Comparison of ENCODE assay signal across 15 cellular contexts in the genomic region with DNA sequence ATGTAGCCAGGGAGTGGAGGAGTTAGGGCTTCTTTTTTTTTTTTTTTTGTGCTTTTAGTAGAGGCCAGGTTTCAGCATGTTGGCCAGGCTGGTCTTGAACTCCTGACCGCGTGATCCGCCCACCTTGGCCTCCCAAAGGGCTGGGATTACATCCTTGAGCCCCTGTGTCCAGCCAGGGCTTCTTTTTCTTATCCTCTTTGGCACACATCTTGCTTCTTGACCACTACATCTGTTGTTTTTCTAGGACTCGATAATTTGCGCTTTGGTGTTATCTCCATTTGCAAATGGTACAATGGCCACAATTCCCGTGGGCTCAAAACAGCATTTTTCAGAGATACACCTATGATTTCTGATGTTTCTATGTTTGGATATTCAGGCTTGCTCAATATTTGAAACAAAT. TPM values are rescaled to one million over a fixed set of nuclear protein-coding genes. Genes with fewer than 3 reads are reported as not detected.
DNase-seq lines count a peak whose midpoint lies in the region; ATAC-seq, FAIRE-seq and TF ChIP-seq lines count a peak whose summit lies in the region.
"Had no signal": no experiment of that assay in that cellular context is flagged by ENCODE, and none has a peak within 500 bp of the region (broad histone marks: within the 10 kb centered on the region; RNA-seq: fewer than 3 reads in every experiment).

No MANE protein-coding gene starts in this region.

- FAIRE-seq in H1 (lab: Jason Lieb, UNC): no peak
- no peak for FAIRE-seq in H54 (lab: Jason Lieb, UNC)
- FAIRE-seq: HTR-8/SVneo had no signal

- no peak for ATAC-seq in IMR-90 (ENCODE audit: low read depth)
- ATAC-seq in natural killer cell treated with Interleukin-12 subunit alpha and Interleukin-12 subunit beta and Interleukin-15 and Interleukin-18, amount 100 ng/mL, for 72 hours: no peak
- ATAC-seq: activated CD8-positive, alpha-beta T cell treated with anti-CD3 and anti-CD28 coated beads for 36 hours had no signal

- H3K4me3 Mint-ChIP-seq in natural killer cell treated with Interleukin-12 subunit alpha and Interleukin-12 subunit beta and Interleukin-15 and Interleukin-18, amount 100 ng/mL, for 72 hours: peak overlapping the region; percentile 48
- H3K4me3 Mint-ChIP-seq in neural progenitor cell: no peak overlapping the region
- H3K4me3 Mint-ChIP-seq: activated CD8-positive, alpha-beta T cell treated with anti-CD3 and anti-CD28 coated beads for 36 hours; CD14-positive monocyte had no signal

- 0 out of 2 replicates have a peak overlapping the region, but pooled peaks have one; percentile 15 for H4K91ac ChIP-seq in IMR-90 (ENCODE audit: insufficient read depth, low read depth, low read length)
- H4K91ac ChIP-seq in H1 (replicated peaks; ENCODE audit: insufficient read length, low read length): no peak overlapping the region

- dilution Hi-C loops in IMR-90 (cut with HindIII; ENCODE audit: low sequenced_read_pairs, unreplicated experiment): no loop called here

- TF ChIP-seq POLR2A in IMR-90 (IDR thresholded peaks at IDR 0.05; ENCODE audit: low read depth, low read length): no peak
- TF ChIP-seq POLR2A in H1 (IDR thresholded peaks at IDR 0.05; ENCODE audit: control extremely low read depth in 1 of 2, low read depth in 2 of 2, low read length in 2 of 2): no peak
- TF ChIP-seq POLR2A in H54 (IDR thresholded peaks at IDR 0.05; ENCODE audit: low read depth, low read length): no peak

- intact Hi-C loops in IMR-90 (cut with micrococcal nuclease): loop anchor here (2.0 kb wide), 1 partner anchor 53 kb away; no protein-coding TSS in a partner anchor

- WGBS in IMR-90 (ENCODE audit: extremely low coverage in 2 of 2, insufficient read length in 1 of 2), 2 experiments: no CpG with 5 or more reads among the region's 6 CpGs
- WGBS in H1 (ENCODE audit: extremely low coverage in 1 of 2, insufficient coverage in 1 of 2, insufficient read length in 1 of 2, insufficient replicate concordance in 2 of 2, low coverage in 1 of 2, low lambda C conversion rate in 2 of 2, missing lambda C conversion rate in 1 of 2), 2 experiments: 91% methylated on average over 6 of the region's 6 CpGs; no CpG with 5 or more reads in 1 of the 2 experiments

- H2AK5ac ChIP-seq in IMR-90 (ENCODE audit: low read depth, low read length) (no peak overlapping the region), H1 (ENCODE audit: low read depth, low read length) (no peak overlapping the region)

- TF ChIP-seq CTCF in IMR-90 (conservative IDR thresholded peaks at IDR 0.05; ENCODE audit: low read depth, low read length): no peak
- no peak for TF ChIP-seq CTCF in H1 (IDR thresholded peaks at IDR 0.05; ENCODE audit: control extremely low read depth in 1 of 3, insufficient read depth in 1 of 3, low read depth in 1 of 3, low read length in 3 of 3)
- no peak for TF ChIP-seq CTCF in neural progenitor cell (IDR thresholded peaks at IDR 0.05)

- DNase-seq in IMR-90 (no peak), H1 (ENCODE audit: low read depth in 1 of 2, low spot score in 2 of 2) (no peak), NOMO-1 (lab: John Stamatoyannopoulos, UW; ENCODE audit: unreplicated experiment in 2 of 2) (no peak), amniotic stem cell (lab: John Stamatoyannopoulos, UW) (no peak), H54 (ENCODE audit: insufficient read length, low spot score) (no peak), neural progenitor cell (ENCODE audit: low spot score) (no peak)
- DNase-seq in natural killer cell treated with Interleukin-12 subunit alpha and Interleukin-12 subunit beta and Interleukin-15 and Interleukin-18, amount 100 ng/mL, for 72 hours (ENCODE audit: low spot score): no peak
- DNase-seq: activated CD8-positive, alpha-beta T cell treated with anti-CD3 and anti-CD28 coated beads for 36 hours; activated naive CD4-positive, alpha-beta T cell treated with anti-CD3 and anti-CD28 coated beads, Interleukin-2, amount 50 U/mL, for 16 hours; effector CD4-positive, alpha-beta T cell; NCI-H187 treated with DMSO at 0.1 percent for 48 hours had no signal

- H3K23me2 ChIP-seq in H1 (ENCODE audit: low read depth, low read length): peaks cover 5% of the 10 kb centered on the region; the same call in 1 of the 2 replicates

- H3K4me3 ChIP-seq in BLaER1: 0 out of 2 replicates have a peak overlapping the region, but pooled peaks have one; percentile 2
- H3K4me3 ChIP-seq in IMR-90 (ENCODE audit: insufficient read depth, low read depth, low read length): peak overlapping the region; percentile 7; the same call in 1 of the 2 replicates
- peak overlapping the region; percentile 21 to 95 (median 52); a peak in 5 of 8 replicates for H3K4me3 ChIP-seq in H1 (ENCODE audit: extremely low read depth in 1 of 4, insufficient read depth in 2 of 4, low read depth in 3 of 4, low read length in 4 of 4)
- H3K4me3 ChIP-seq in neural progenitor cell: no peak overlapping the region

- no peaks in the 10 kb centered on the region for H3K27me3 ChIP-seq in BLaER1
- no peaks in the 10 kb centered on the region for H3K27me3 ChIP-seq in IMR-90 (ENCODE audit: control insufficient read depth, insufficient read depth, low read length)
- H3K27me3 ChIP-seq in H1 (replicated peaks in 1 of 4; ENCODE audit: control insufficient read depth in 3 of 4, extremely low read depth in 1 of 4, insufficient read depth in 3 of 4, low read length in 3 of 4): no peaks in the 10 kb centered on the region
- H3K27me3 ChIP-seq in neural progenitor cell: peaks cover 11% of the 10 kb centered on the region

- H2BK15ac ChIP-seq in IMR-90 (ENCODE audit: low read depth, low read length): no peak overlapping the region
- no peak overlapping the region for H2BK15ac ChIP-seq in H1 (ENCODE audit: low read length)

- CTCF ChIA-PET in IMR-90 (lab: Yijun Ruan, JAX) (interaction anchor here (0.6 kb wide), 1 partner anchor 168 kb away, joined by 4 read pairs; no protein-coding TSS in a partner anchor), H1 (lab: Charles Lee; ENCODE audit: partially characterized antibody) (interaction anchor here (1.0 kb wide), 1 partner anchor 35 kb away, joined by 3 read pairs; no protein-coding TSS in a partner anchor)

- H2AK9ac ChIP-seq in IMR-90 (replicated peaks; ENCODE audit: low read depth, low read length, poor library complexity): no peak overlapping the region

- no peak overlapping the region; the same call in 1 of the 2 replicates for H2BK120ac ChIP-seq in IMR-90 (ENCODE audit: low read depth, low read length)
- H2BK120ac ChIP-seq in H1 (replicated peaks; ENCODE audit: low read depth, low read length): no peak overlapping the region

- H3K4me1 ChIP-seq in BLaER1 (peaks cover 49% of the 10 kb centered on the region), IMR-90 (ENCODE audit: control insufficient read depth, insufficient read depth, low read length) (peaks cover 14% of the 10 kb centered on the region), H1 (replicated peaks in 1 of 4; ENCODE audit: control insufficient read depth in 3 of 4, insufficient read depth in 4 of 4, low read length in 3 of 4) (peaks cover 0 to 9% (median 5%) of the 10 kb centered on the region in 4 experiments; a peak in 5 of 7 replicates), neural progenitor cell (peaks cover 6% of the 10 kb centered on the region)

- H3K9me3 Mint-ChIP-seq in natural killer cell treated with Interleukin-12 subunit alpha and Interleukin-12 subunit beta and Interleukin-15 and Interleukin-18, amount 100 ng/mL, for 72 hours: no peaks in the 10 kb centered on the region
- peaks cover 7% of the 10 kb centered on the region for H3K9me3 Mint-ChIP-seq in neural progenitor cell

- H2BK12ac ChIP-seq in H1 (ENCODE audit: low read depth, low read length): no peak overlapping the region

- H3K9ac ChIP-seq in BLaER1 (no peak overlapping the region), IMR-90 (ENCODE audit: low read depth, low read length) (no peak overlapping the region), H1 (replicated peaks in 1 of 4; ENCODE audit: extremely low read depth in 1 of 4, low read depth in 3 of 4, low read length in 3 of 4) (no peak overlapping the region), neural progenitor cell (no peak overlapping the region)

- peak overlapping the region; percentile 44; the same call in 1 of the 2 replicates for H3K23ac ChIP-seq in IMR-90 (ENCODE audit: low read depth, low read length)
- no peak overlapping the region for H3K23ac ChIP-seq in H1 (ENCODE audit: insufficient read length)

- TF ChIP-seq RAD21 in IMR-90 (IDR thresholded peaks at IDR 0.05; ENCODE audit: low read length) (no peak), H1 (IDR thresholded peaks at IDR 0.05 in 1 of 2, conservative IDR thresholded peaks at IDR 0.05 in 1 of 2; ENCODE audit: low read depth in 2 of 2, low read length in 2 of 2) (no peak)

- H4K8ac ChIP-seq in IMR-90 (ENCODE audit: low read depth in 2 of 2, low read length in 2 of 2): no peak overlapping the region
- no peak overlapping the region for H4K8ac ChIP-seq in H1 (ENCODE audit: extremely low read depth, insufficient read depth, low read length)

- no peak overlapping the region for H3K56ac ChIP-seq in IMR-90 (ENCODE audit: extremely low read depth, insufficient read depth, low read length)
- no peak overlapping the region for H3K56ac ChIP-seq in H1 (replicated peaks; ENCODE audit: insufficient read length, low read depth, low read length)

- POLR2A ChIA-PET in IMR-90 (lab: Charles Lee; ENCODE audit: unreplicated experiment) (no interaction called here), H1 (lab: Charles Lee; ENCODE audit: partially characterized antibody) (interaction anchor here (1.5 to 2.2 kb wide), 3 partner anchors 11 to 22 kb away, joined by 5 to 6 read pairs (median 6); no protein-coding TSS in a partner anchor)

- peaks cover 36 to 37% of the 10 kb centered on the region in 2 donors for H3K4me1 Mint-ChIP-seq in natural killer cell treated with Interleukin-12 subunit alpha and Interleukin-12 subunit beta and Interleukin-15 and Interleukin-18, amount 100 ng/mL, for 72 hours (ENCODE audit: low read depth in 2 of 2)
- peaks cover 26% of the 10 kb centered on the region for H3K4me1 Mint-ChIP-seq in neural progenitor cell

- H3K9me3 ChIP-seq in BLaER1: peaks cover 21% of the 10 kb centered on the region; the same call in 1 of the 2 replicates
- H3K9me3 ChIP-seq in IMR-90 (ENCODE audit: control insufficient read depth, insufficient read depth, low read length): no peaks in the 10 kb centered on the region
- no peaks in the 10 kb centered on the region for H3K9me3 ChIP-seq in H1 (ENCODE audit: insufficient read depth in 2 of 2, low read depth in 1 of 2, low read length in 1 of 2)
- no peaks in the 10 kb centered on the region for H3K9me3 ChIP-seq in neural progenitor cell (ENCODE audit: low read depth)

- H3K18ac ChIP-seq in IMR-90 (ENCODE audit: low read depth, low read length) (no peak overlapping the region), H1 (ENCODE audit: extremely low read depth, low read length) (no peak overlapping the region)

- peak overlapping the region; percentile 88 for H3K4me2 ChIP-seq in BLaER1
- H3K4me2 ChIP-seq in IMR-90 (ENCODE audit: low read depth, low read length): peak overlapping the region; percentile 81
- peak overlapping the region; percentile 66 to 70 for H3K4me2 ChIP-seq in H1 (ENCODE audit: insufficient read depth in 1 of 2, low read depth in 2 of 2, low read length in 2 of 2)
- H3K4me2 ChIP-seq in neural progenitor cell: no peak overlapping the region

- peaks cover 19% of the 10 kb centered on the region for H3F3A ChIP-seq in neural progenitor cell (ENCODE audit: low read depth)

- no peaks in the 10 kb centered on the region for H3K27me3 Mint-ChIP-seq in natural killer cell treated with Interleukin-12 subunit alpha and Interleukin-12 subunit beta and Interleukin-15 and Interleukin-18, amount 100 ng/mL, for 72 hours
- H3K27me3 Mint-ChIP-seq in neural progenitor cell (ENCODE audit: insufficient read depth, low read depth): peaks cover 6% of the 10 kb centered on the region
- H3K27me3 Mint-ChIP-seq: activated CD8-positive, alpha-beta T cell treated with anti-CD3 and anti-CD28 coated beads for 36 hours had no signal

- H3K36me3 ChIP-seq in BLaER1 (peaks cover 47% of the 10 kb centered on the region), IMR-90 (ENCODE audit: control insufficient read depth, insufficient read depth, low read length) (peaks cover 20% of the 10 kb centered on the region), H1 (ENCODE audit: control insufficient read depth in 2 of 4, insufficient read depth in 4 of 4, low read length in 3 of 4) (peaks cover 0 to 48% (median 6%) of the 10 kb centered on the region in 4 experiments; a peak in 6 of 8 replicates), neural progenitor cell (no peaks in the 10 kb centered on the region)

- H3K27ac ChIP-seq in BLaER1 (no peak overlapping the region), IMR-90 (ENCODE audit: insufficient read depth, low read length) (no peak overlapping the region), H1 (ENCODE audit: low read depth, low read length) (no peak overlapping the region), neural progenitor cell (no peak overlapping the region)

- H3K4ac ChIP-seq in IMR-90 (ENCODE audit: low read depth, low read length) (peak overlapping the region; percentile 53; the same call in 1 of the 2 replicates), H1 (replicated peaks; ENCODE audit: insufficient read length, low read depth, low read length) (no peak overlapping the region)

- TF ChIP-seq EP300 in H1 (IDR thresholded peaks at IDR 0.05; ENCODE audit: borderline replicate concordance in 1 of 2, low read depth in 2 of 2, low read length in 2 of 2): no peak

- no peak overlapping the region for H3K27ac Mint-ChIP-seq in natural killer cell treated with Interleukin-12 subunit alpha and Interleukin-12 subunit beta and Interleukin-15 and Interleukin-18, amount 100 ng/mL, for 72 hours
- H3K27ac Mint-ChIP-seq in neural progenitor cell: no peak overlapping the region
- H3K27ac Mint-ChIP-seq: activated CD8-positive, alpha-beta T cell treated with anti-CD3 and anti-CD28 coated beads for 36 hours had no signal

- no peak overlapping the region for H2BK5ac ChIP-seq in IMR-90 (ENCODE audit: low read depth, low read length, poor library complexity, severe bottlenecking)
- no peak overlapping the region for H2BK5ac ChIP-seq in H1 (ENCODE audit: low read depth, low read length)

- H2AFZ ChIP-seq in IMR-90 (replicated peaks; ENCODE audit: low read length, poor library complexity) (no peak overlapping the region), H1 (ENCODE audit: low read length) (no peak overlapping the region), neural progenitor cell (replicated peaks) (no peak overlapping the region)

- H4K20me1 ChIP-seq in BLaER1: peaks cover 59% of the 10 kb centered on the region; the same call in 1 of the 2 replicates
- peaks cover 18% of the 10 kb centered on the region for H4K20me1 ChIP-seq in IMR-90 (ENCODE audit: insufficient read depth, low read length)
- peaks cover 4 to 10% of the 10 kb centered on the region in 2 experiments for H4K20me1 ChIP-seq in H1 (replicated peaks in 1 of 2; ENCODE audit: control insufficient read depth in 1 of 2, insufficient read depth in 2 of 2, low read length in 2 of 2)
- H4K20me1 ChIP-seq in neural progenitor cell (ENCODE audit: low read depth): no peaks in the 10 kb centered on the region

- H3K14ac ChIP-seq in IMR-90 (replicated peaks; ENCODE audit: low read depth, low read length) (peak overlapping the region; percentile 49; the same call in 1 of the 2 replicates), H1 (ENCODE audit: insufficient read length) (no peak overlapping the region)

- peaks cover 4% of the 10 kb centered on the region for H3K9me1 ChIP-seq in IMR-90 (ENCODE audit: insufficient read depth, low read length)

- peaks cover 30% of the 10 kb centered on the region for H3K36me3 Mint-ChIP-seq in natural killer cell treated with Interleukin-12 subunit alpha and Interleukin-12 subunit beta and Interleukin-15 and Interleukin-18, amount 100 ng/mL, for 72 hours
- peaks cover 44% of the 10 kb centered on the region for H3K36me3 Mint-ChIP-seq in neural progenitor cell

- in situ Hi-C loops in IMR-90 (cut with MboI; ENCODE audit: low sequenced_read_pairs): no loop called here

- H2BK20ac ChIP-seq in IMR-90 (ENCODE audit: low read depth, low read length) (no peak overlapping the region), H1 (ENCODE audit: low read length) (no peak overlapping the region)

- H4K5ac ChIP-seq in IMR-90 (ENCODE audit: low read depth, low read length): no peak overlapping the region
- no peak overlapping the region for H4K5ac ChIP-seq in H1 (ENCODE audit: insufficient read length, low read depth, low read length)

- H3K79me1 ChIP-seq in IMR-90 (ENCODE audit: low read depth in 1 of 2, low read length in 2 of 2): peaks cover 0 to 27% of the 10 kb centered on the region in 2 experiments; a peak in 3 of 4 replicates
- no peaks in the 10 kb centered on the region for H3K79me1 ChIP-seq in H1 (ENCODE audit: low read depth, low read length)

- H3K79me2 ChIP-seq in H1 (ENCODE audit: control insufficient read depth in 1 of 2, insufficient read depth in 2 of 2, low read length in 2 of 2): peaks cover 38 to 85% of the 10 kb centered on the region in 2 experiments
- peaks cover 35% of the 10 kb centered on the region for H3K79me2 ChIP-seq in neural progenitor cell (ENCODE audit: low read depth)

- BruUV-seq in IMR-90 (replicated peaks; lab: Mats Ljungman, UMichigan): no TSS peak

RNA-seq across cellular contexts. Expression of gene SKIL, which starts 4.2 kb away (rescaled TPM):
- total RNA-seq in IMR-90 (2012; rRNA removed): 51.7 and 55.9 TPM in 2 replicates
- polyA plus RNA-seq in IMR-90 (2012; rRNA removed): 7.2 and 9.2 TPM in 2 replicates
- polyA plus RNA-seq in IMR-90 (2012; cell fraction: cytosol; rRNA removed): 1.4 and 1.9 TPM in 2 replicates
- 1.9 and 15.7 TPM in 2 replicates for polyA plus RNA-seq in IMR-90 (2012; cell fraction: nucleus; rRNA removed; ENCODE audit: low replicate concordance)
- 266 and 277 TPM in 2 replicates for total RNA-seq in H1 (2021; fragmentation: NEBNext Ultra II Directional; extraction: Animal tissue kit (Norgen Biotek cat#: 25700))
- polyA plus RNA-seq in H1 (2011; rRNA removed): 9.5 and 13.2 TPM in 2 replicates
- 18.5 TPM for polyA plus RNA-seq in H1 (2011; cell fraction: cytosol; rRNA removed)
- polyA plus RNA-seq in H1 (2011; cell fraction: nucleus; rRNA removed): 20.1 TPM
- 29.1 to 79.4 TPM (median 36.5 TPM) in 4 replicates for polyA plus RNA-seq in H1 (2012, experiment 1 of 2)
- 2.7 TPM for polyA plus RNA-seq in H1 (2012, experiment 2 of 2)
- polyA plus RNA-seq in H1 (2013, experiment 1 of 2): 92.2 TPM
- 96.2 TPM for polyA plus RNA-seq in H1 (2013, experiment 2 of 2)
- polyA minus RNA-seq in H1 (2011; rRNA and poly(A)+ RNA removed): 158 and 178 TPM in 2 replicates
- 75.6 TPM for polyA minus RNA-seq in H1 (2011; cell fraction: cytosol; rRNA and poly(A)+ RNA removed)
- polyA minus RNA-seq in H1 (2011; cell fraction: nucleus; rRNA and poly(A)+ RNA removed): 179 TPM
- total RNA-seq in natural killer cell treated with Interleukin-12 subunit alpha and Interleukin-12 subunit beta and Interleukin-15 and Interleukin-18, amount 100 ng/mL, for 72 hours: 10 to 100 TPM; 40.0 to 41.0 TPM
- total RNA-seq in neural progenitor cell (ENCODE audit: low replicate concordance): 18.0 and 26.6 TPM in 2 replicates

RNA-seq across cellular contexts. Expression of gene CLDN11, which starts 57.0 kb away (rescaled TPM):
- total RNA-seq in IMR-90 (2012; rRNA removed): 245 and 329 TPM in 2 replicates
- 307 and 318 TPM in 2 replicates for polyA plus RNA-seq in IMR-90 (2012; rRNA removed)
- polyA plus RNA-seq in IMR-90 (2012; cell fraction: cytosol; rRNA removed): 365 and 454 TPM in 2 replicates
- polyA plus RNA-seq in IMR-90 (2012; cell fraction: nucleus; rRNA removed; ENCODE audit: low replicate concordance): 223 and 373 TPM in 2 replicates
- total RNA-seq in H1 (2021; fragmentation: NEBNext Ultra II Directional; extraction: Animal tissue kit (Norgen Biotek cat#: 25700)): 10.5 and 12.5 TPM in 2 replicates
- 4.8 and 8.1 TPM in 2 replicates for polyA plus RNA-seq in H1 (2011; rRNA removed)
- polyA plus RNA-seq in H1 (2011; cell fraction: cytosol; rRNA removed): 5.9 TPM
- 4.8 TPM for polyA plus RNA-seq in H1 (2011; cell fraction: nucleus; rRNA removed)
- polyA plus RNA-seq in H1 (2012, experiment 1 of 2): 3.9 to 4.6 TPM (median 4.3 TPM) in 4 replicates
- 4.2 TPM for polyA plus RNA-seq in H1 (2012, experiment 2 of 2)
- polyA plus RNA-seq in H1 (2013, experiment 1 of 2): 7.2 TPM
- 8.0 TPM for polyA plus RNA-seq in H1 (2013, experiment 2 of 2)
- polyA minus RNA-seq in H1 (2011; rRNA and poly(A)+ RNA removed): 6.2 and 6.8 TPM in 2 replicates
- 9.5 TPM for polyA minus RNA-seq in H1 (2011; cell fraction: cytosol; rRNA and poly(A)+ RNA removed)
- 4.2 TPM for polyA minus RNA-seq in H1 (2011; cell fraction: nucleus; rRNA and poly(A)+ RNA removed)
- under 1 TPM in 1 of 2 donors, not detected in 1; 0.53 TPM for total RNA-seq in natural killer cell treated with Interleukin-12 subunit alpha and Interleukin-12 subunit beta and Interleukin-15 and Interleukin-18, amount 100 ng/mL, for 72 hours
- total RNA-seq in neural progenitor cell (ENCODE audit: low replicate concordance): 1.6 and 2.0 TPM in 2 replicates
- total RNA-seq: activated CD8-positive, alpha-beta T cell treated with anti-CD3 and anti-CD28 coated beads for 36 hours; myocyte had no signal
- polyA plus RNA-seq: CD14-positive monocyte had no signal

Comparison
In these comparisons a context has a peak if more than half of its experiments do, and no peak if none do; other contexts are left out.
1. RNA of gene CLDN11, which starts 57.0 kb away (total RNA-seq): 245 to 329 TPM in IMR-90; 10.5 to 12.5 TPM in H1, 1.6 to 2.0 TPM in neural progenitor cell and 0.53 TPM in natural killer cell treated with Interleukin-12 subunit alpha and Interleukin-12 subunit beta and Interleukin-15 and Interleukin-18, amount 100 ng/mL, for 72 hours; every median in the first group is over 10 times any median in the second.